In genomic region chr6:33453361-33454008, GRCh38 we compare ENCODE assay signal across 8 cellular contexts. TPM values are rescaled to one million over a fixed set of nuclear protein-coding genes. Genes with fewer than 3 reads are reported as not detected.
DNase-seq lines count a peak whose midpoint lies in the region; ATAC-seq lines count a peak whose summit lies in the region.

No MANE protein-coding gene starts in this region.

- POLR2A ChIA-PET in naive thymus-derived CD8-positive, alpha-beta T cell (lab: Charles Lee): interaction anchor here (0.8 to 4.2 kb wide), 15 partner anchors 22 to 481 kb away, joined by 3 to 52 read pairs (median 6); partner anchors contain the start of genes BAK1, CUTA, ITPR3 and PFDN6

- peaks cover 0 to 2% (median 0%) of the 10 kb centered on the region in 7 donors for H3K9me3 Mint-ChIP-seq in CD4-positive, CD25-positive, alpha-beta regulatory T cell
- H3K9me3 Mint-ChIP-seq in naive thymus-derived CD8-positive, alpha-beta T cell: no peaks in the 10 kb centered on the region

- no peaks in the 10 kb centered on the region for H3K27me3 ChIP-seq in CD4-positive, CD25-positive, alpha-beta regulatory T cell (ENCODE audit: control insufficient read depth, insufficient read depth, low read length)

- no peak for ATAC-seq in CD4-positive, CD25-positive, alpha-beta regulatory T cell (ENCODE audit: low read depth in 2 of 2)
- no peak for ATAC-seq in naive thymus-derived CD8-positive, alpha-beta T cell
- no peak for ATAC-seq in GM18498 (IDR thresholded peaks at IDR 0.05; ENCODE audit: unreplicated experiment)

- H3K4me1 ChIP-seq in CD4-positive, CD25-positive, alpha-beta regulatory T cell (ENCODE audit: control insufficient read depth, insufficient read depth, low read length, poor library complexity, severe bottlenecking): peaks cover 28% of the 10 kb centered on the region

- peaks cover 10% of the 10 kb centered on the region for H3K36me3 ChIP-seq in CD4-positive, CD25-positive, alpha-beta regulatory T cell (ENCODE audit: control insufficient read depth, insufficient read depth, low read length)

- H3K27ac Mint-ChIP-seq in CD4-positive, CD25-positive, alpha-beta regulatory T cell: peak overlapping the region; percentile 90 to 98 (median 96)
- peak overlapping the region; percentile 78 to 99 (median 96) for H3K27ac Mint-ChIP-seq in naive thymus-derived CD8-positive, alpha-beta T cell

- H3K4me1 Mint-ChIP-seq in CD4-positive, CD25-positive, alpha-beta regulatory T cell: peaks cover 11 to 55% (median 26%) of the 10 kb centered on the region in 4 donors
- peaks cover 32 to 77% (median 44%) of the 10 kb centered on the region in 4 donors for H3K4me1 Mint-ChIP-seq in naive thymus-derived CD8-positive, alpha-beta T cell

- H3K27ac ChIP-seq in CD4-positive, CD25-positive, alpha-beta regulatory T cell (ENCODE audit: insufficient read depth, low read length, poor library complexity, severe bottlenecking): peak overlapping the region; percentile 70
- peak overlapping the region; percentile 65 for H3K27ac ChIP-seq in cingulate gyrus (ENCODE audit: low read depth, low read length)

- peak overlapping the region; percentile 87 for H3K4me3 ChIP-seq in CD4-positive, CD25-positive, alpha-beta regulatory T cell (ENCODE audit: low read depth, low read length)

- H3K4me3 Mint-ChIP-seq in CD4-positive, CD25-positive, alpha-beta regulatory T cell: peak overlapping the region; percentile 97 to 100 (median 99)
- peak overlapping the region; percentile 91 to 100 (median 94) for H3K4me3 Mint-ChIP-seq in naive thymus-derived CD8-positive, alpha-beta T cell

- peaks cover 18% of the 10 kb centered on the region for H3K36me3 Mint-ChIP-seq in CD4-positive, CD25-positive, alpha-beta regulatory T cell
- H3K36me3 Mint-ChIP-seq in naive thymus-derived CD8-positive, alpha-beta T cell: peaks cover 0 to 33% (median 19%) of the 10 kb centered on the region in 3 donors

- H3K27me3 Mint-ChIP-seq in CD4-positive, CD25-positive, alpha-beta regulatory T cell: no peaks in the 10 kb centered on the region
- H3K27me3 Mint-ChIP-seq in naive thymus-derived CD8-positive, alpha-beta T cell: no peaks in the 10 kb centered on the region

- H3K9me3 ChIP-seq in CD4-positive, CD25-positive, alpha-beta regulatory T cell (ENCODE audit: control insufficient read depth in 2 of 2, low read length in 2 of 2): no peaks in the 10 kb centered on the region

- DNase-seq in CD4-positive, CD25-positive, alpha-beta regulatory T cell: peak in 2 of 3 donors; percentile 5 to 26
- DNase-seq in M059J (ENCODE audit: low read depth) (peak; percentile 28), NCI-H345 treated with DMSO at 0.1 percent for 48 hours (lab: John Stamatoyannopoulos, UW; ENCODE audit: unreplicated experiment) (no peak), amniotic stem cell (lab: John Stamatoyannopoulos, UW) (no peak)
- DNase-seq in naive thymus-derived CD8-positive, alpha-beta T cell: peak in 2 of 10 donors; percentile 19 to 23
- DNase-seq in activated CD4-positive, CD25-positive, alpha-beta regulatory T cell treated with anti-CD3 and anti-CD28 coated beads, Interleukin-2, amount 50 U/mL, for 72 hours: no peak

RNA-seq across cellular contexts. Expression of gene ZBTB9, which starts 0.9 kb away (rescaled TPM):
- 8.6 TPM for total RNA-seq in CD4-positive, CD25-positive, alpha-beta regulatory T cell
- 10 to 100 TPM in 1 of 4 donors, 1 to 10 TPM in 3; 4.5 to 11.7 (median 6.8) TPM for polyA plus RNA-seq in CD4-positive, CD25-positive, alpha-beta regulatory T cell
- total RNA-seq in M059J (2014; rRNA removed; shearing (Covaris generic)): 6.6 and 9.8 TPM in 2 replicates
- total RNA-seq in naive thymus-derived CD8-positive, alpha-beta T cell: 10 to 100 TPM; 10.6 to 11.9 TPM
- polyA plus RNA-seq in naive thymus-derived CD8-positive, alpha-beta T cell: 10 to 100 TPM in 1 of 3 donors, 1 to 10 TPM in 2; 3.7 to 10.4 (median 6.4) TPM

RNA-seq across cellular contexts. Expression of gene SYNGAP1, which starts 33.6 kb away (rescaled TPM):
- 81.4 TPM for total RNA-seq in CD4-positive, CD25-positive, alpha-beta regulatory T cell
- polyA plus RNA-seq in CD4-positive, CD25-positive, alpha-beta regulatory T cell: under 1 TPM; 0.48 to 0.82 (median 0.63) TPM
- 2.5 and 5.7 TPM in 2 replicates for total RNA-seq in M059J (2014; rRNA removed; shearing (Covaris generic))
- 10 to 100 TPM; 57.0 to 66.6 TPM for total RNA-seq in naive thymus-derived CD8-positive, alpha-beta T cell
- 1 to 10 TPM in 2 of 3 donors, under 1 TPM in 1; 0.38 to 1.9 (median 1.4) TPM for polyA plus RNA-seq in naive thymus-derived CD8-positive, alpha-beta T cell

RNA-seq across cellular contexts. Expression of gene CUTA, which starts 35.6 kb away (rescaled TPM):
- 202 TPM for total RNA-seq in CD4-positive, CD25-positive, alpha-beta regulatory T cell
- polyA plus RNA-seq in CD4-positive, CD25-positive, alpha-beta regulatory T cell: 100 to 1,000 TPM; 435 to 529 (median 489) TPM
- 610 and 623 TPM in 2 replicates for total RNA-seq in M059J (2014; rRNA removed; shearing (Covaris generic))
- total RNA-seq in naive thymus-derived CD8-positive, alpha-beta T cell: 100 to 1,000 TPM; 198 to 201 TPM
- 100 to 1,000 TPM; 338 to 441 (median 385) TPM for polyA plus RNA-seq in naive thymus-derived CD8-positive, alpha-beta T cell

RNA-seq across cellular contexts. Expression of gene PHF1, which starts 42.7 kb away (rescaled TPM):
- total RNA-seq in CD4-positive, CD25-positive, alpha-beta regulatory T cell: 403 TPM
- polyA plus RNA-seq in CD4-positive, CD25-positive, alpha-beta regulatory T cell: 10 to 100 TPM; 41.5 to 72.2 (median 64.1) TPM
- total RNA-seq in M059J (2014; rRNA removed; shearing (Covaris generic)): 61.9 and 67.3 TPM in 2 replicates
- 100 to 1,000 TPM; 213 to 223 TPM for total RNA-seq in naive thymus-derived CD8-positive, alpha-beta T cell
- 10 to 100 TPM; 44.3 to 71.4 (median 45.3) TPM for polyA plus RNA-seq in naive thymus-derived CD8-positive, alpha-beta T cell

Comparison
In these comparisons a context has a peak if more than half of its experiments do, and no peak if none do; other contexts are left out.
1. DNase-seq: peak in CD4-positive, CD25-positive, alpha-beta regulatory T cell (2 of 3) and M059J (single experiment); none in NCI-H345 treated with DMSO at 0.1 percent for 48 hours (single experiment), amniotic stem cell (single experiment) and activated CD4-positive, CD25-positive, alpha-beta regulatory T cell treated with anti-CD3 and anti-CD28 coated beads, Interleukin-2, amount 50 U/mL, for 72 hours (single experiment).